13 cellular contexts compared by ENCODE assay signal in the genomic region with DNA sequence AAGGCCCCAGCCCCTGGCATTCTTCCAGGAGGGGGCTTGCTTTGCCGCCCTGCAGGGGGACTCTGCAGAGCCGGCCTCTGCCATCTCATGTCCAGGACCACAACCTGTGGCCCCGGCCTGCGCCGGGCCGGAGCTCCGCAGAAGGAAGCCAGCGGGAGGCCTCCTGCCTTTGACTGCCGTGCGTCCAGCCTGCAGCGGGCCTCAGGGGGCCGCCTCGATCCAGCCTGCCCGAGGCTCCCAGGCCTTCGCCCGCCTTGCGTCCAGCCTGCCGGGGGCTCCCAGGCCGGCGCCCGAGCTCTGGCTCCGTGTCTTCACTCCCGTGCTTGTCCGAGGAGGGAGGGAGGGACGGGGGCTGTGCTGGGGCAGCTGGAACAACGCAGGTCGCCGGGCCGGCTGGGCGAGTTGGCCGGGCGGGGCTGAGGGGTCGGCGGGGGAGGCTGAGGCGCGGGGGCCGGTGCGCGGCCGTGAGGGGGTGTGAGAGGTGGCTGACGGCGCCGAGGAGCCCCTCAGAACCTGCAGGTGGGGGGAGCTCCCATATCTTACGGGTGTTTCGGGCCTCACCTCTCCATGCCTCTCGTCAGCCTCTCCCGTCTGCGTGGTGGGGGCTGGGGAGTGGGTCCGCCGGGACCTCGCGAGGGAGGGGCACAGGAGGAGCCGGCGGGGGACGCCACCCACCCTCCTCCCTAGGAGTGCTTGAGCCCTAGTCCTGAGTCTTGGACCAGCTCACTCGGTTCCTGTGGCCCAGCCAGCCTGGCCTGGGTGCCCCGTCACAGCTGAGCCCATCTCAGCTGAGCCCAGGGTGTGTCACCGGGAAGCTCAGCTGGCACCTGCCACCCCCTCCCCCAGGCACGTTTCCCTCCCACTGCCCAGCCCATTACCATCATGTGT. TPM values are rescaled to one million over a fixed set of nuclear protein-coding genes. Genes with fewer than 3 reads are reported as not detected.
DNase-seq lines count a peak whose midpoint lies in the region; ATAC-seq and TF ChIP-seq lines count a peak whose summit lies in the region.
"Had no signal": no experiment of that assay in that cellular context is flagged by ENCODE, and none has a peak within 500 bp of the region (broad histone marks: within the 10 kb centered on the region; RNA-seq: fewer than 3 reads in every experiment).

No MANE protein-coding gene starts in this region.

- peak overlapping the region; percentile 11 for H3K4me3 ChIP-seq in suprapubic skin
- no peak overlapping the region for H3K4me3 ChIP-seq in lower leg skin (ENCODE audit: low read depth, poor library complexity, severe bottlenecking)
- H3K4me3 ChIP-seq: SK-N-MC had no signal

- no peak for TF ChIP-seq RAD21 in Ishikawa (IDR thresholded peaks at IDR 0.05; ENCODE audit: low read depth)

- TF ChIP-seq CTCF in suprapubic skin (IDR thresholded peaks at IDR 0.05) (no peak), lower leg skin (IDR thresholded peaks at IDR 0.05) (no peak)

- H3K36me3 ChIP-seq in suprapubic skin: peaks cover 12% of the 10 kb centered on the region

- H3K27ac ChIP-seq in suprapubic skin: no peak overlapping the region
- H3K27ac ChIP-seq: SK-N-MC had no signal

- intact Hi-C loops in left colon (cut with DNase I, micrococcal nuclease): no loop called here
- intact Hi-C loops in lower leg skin (cut with DNase I; ENCODE audit: low total_unique reads): no loop called here

- WGBS in suprapubic skin: 35% methylated on average over 14 of the region's 59 CpGs
- WGBS in lower leg skin, 2 donors: 25 to 38% methylated on average over 23 to 46 of the region's 59 CpGs

- DNase-seq in dermis blood vessel endothelial cell: peak; percentile 29
- peak in 1 of 2 donors; percentile 22 for DNase-seq in left colon
- DNase-seq in suprapubic skin (ENCODE audit: low spot score in 2 of 2): no peak
- no peak for DNase-seq in activated T-cell treated with anti-CD3 and anti-CD28 coated beads, Interleukin-2, amount 50 U/mL, for 1 hour
- DNase-seq in lower leg skin (ENCODE audit: low spot score in 2 of 2): no peak
- DNase-seq: activated CD4-positive, CD25-positive, alpha-beta regulatory T cell; activated T-cell treated with anti-CD3 and anti-CD28 coated beads, Interleukin-2, amount 50 U/mL, for 24 hours; retina; stimulated activated CD4-positive, alpha-beta T cell treated with anti-CD3 and anti-CD28 coated beads, Interleukin-4, amount 100 ng/mL, for 24 hours; stimulated activated naive CD4-positive, alpha-beta T cell treated with Interleukin-2 at 50 U/mL for 16 hours had no signal

- peaks cover 37% of the 10 kb centered on the region for H3K27me3 ChIP-seq in suprapubic skin

- TF ChIP-seq EP300 in Ishikawa (IDR thresholded peaks at IDR 0.05; ENCODE audit: borderline replicate concordance) (no peak), suprapubic skin (IDR thresholded peaks at IDR 0.05) (no peak)

- TF ChIP-seq POLR2A in suprapubic skin (IDR thresholded peaks at IDR 0.05) (no peak), lower leg skin (IDR thresholded peaks at IDR 0.05) (no peak)

- peaks cover 60% of the 10 kb centered on the region for H3K4me1 ChIP-seq in suprapubic skin

- peak; percentile 38 for ATAC-seq in left colon
- ATAC-seq in HG03097 (IDR thresholded peaks at IDR 0.05; ENCODE audit: low FRiP score, unreplicated experiment): no peak

- no peaks in the 10 kb centered on the region for H3K9me3 ChIP-seq in suprapubic skin

TF ChIP-seq in Ishikawa, 13 proteins besides CTCF, POLR2A, EP300 and RAD21:
- no peak for TF ChIP-seq TCF12 (IDR thresholded peaks at IDR 0.05; ENCODE audit: low read depth)
- TF ChIP-seq USF1 (IDR thresholded peaks at IDR 0.05): no peak
- TF ChIP-seq ZBTB7A (IDR thresholded peaks at IDR 0.05; ENCODE audit: low read depth): peak; percentile 20; the same call in 1 of the 2 replicates
- no peak for TF ChIP-seq YY1 (IDR thresholded peaks at IDR 0.05; ENCODE audit: low read depth)
- TF ChIP-seq, protein P1, sequence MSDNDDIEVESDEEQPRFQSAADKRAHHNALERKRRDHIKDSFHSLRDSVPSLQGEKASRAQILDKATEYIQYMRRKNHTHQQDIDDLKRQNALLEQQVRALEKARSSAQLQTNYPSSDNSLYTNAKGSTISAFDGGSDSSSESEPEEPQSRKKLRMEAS (IDR thresholded peaks at IDR 0.05): no peak
- no peak for TF ChIP-seq CREB1 (IDR thresholded peaks at IDR 0.05; ENCODE audit: low read depth)
- TF ChIP-seq EGR1 (IDR thresholded peaks at IDR 0.05): no peak
- no peak for TF ChIP-seq NFIC (IDR thresholded peaks at IDR 0.05)
- TF ChIP-seq, protein P2, sequence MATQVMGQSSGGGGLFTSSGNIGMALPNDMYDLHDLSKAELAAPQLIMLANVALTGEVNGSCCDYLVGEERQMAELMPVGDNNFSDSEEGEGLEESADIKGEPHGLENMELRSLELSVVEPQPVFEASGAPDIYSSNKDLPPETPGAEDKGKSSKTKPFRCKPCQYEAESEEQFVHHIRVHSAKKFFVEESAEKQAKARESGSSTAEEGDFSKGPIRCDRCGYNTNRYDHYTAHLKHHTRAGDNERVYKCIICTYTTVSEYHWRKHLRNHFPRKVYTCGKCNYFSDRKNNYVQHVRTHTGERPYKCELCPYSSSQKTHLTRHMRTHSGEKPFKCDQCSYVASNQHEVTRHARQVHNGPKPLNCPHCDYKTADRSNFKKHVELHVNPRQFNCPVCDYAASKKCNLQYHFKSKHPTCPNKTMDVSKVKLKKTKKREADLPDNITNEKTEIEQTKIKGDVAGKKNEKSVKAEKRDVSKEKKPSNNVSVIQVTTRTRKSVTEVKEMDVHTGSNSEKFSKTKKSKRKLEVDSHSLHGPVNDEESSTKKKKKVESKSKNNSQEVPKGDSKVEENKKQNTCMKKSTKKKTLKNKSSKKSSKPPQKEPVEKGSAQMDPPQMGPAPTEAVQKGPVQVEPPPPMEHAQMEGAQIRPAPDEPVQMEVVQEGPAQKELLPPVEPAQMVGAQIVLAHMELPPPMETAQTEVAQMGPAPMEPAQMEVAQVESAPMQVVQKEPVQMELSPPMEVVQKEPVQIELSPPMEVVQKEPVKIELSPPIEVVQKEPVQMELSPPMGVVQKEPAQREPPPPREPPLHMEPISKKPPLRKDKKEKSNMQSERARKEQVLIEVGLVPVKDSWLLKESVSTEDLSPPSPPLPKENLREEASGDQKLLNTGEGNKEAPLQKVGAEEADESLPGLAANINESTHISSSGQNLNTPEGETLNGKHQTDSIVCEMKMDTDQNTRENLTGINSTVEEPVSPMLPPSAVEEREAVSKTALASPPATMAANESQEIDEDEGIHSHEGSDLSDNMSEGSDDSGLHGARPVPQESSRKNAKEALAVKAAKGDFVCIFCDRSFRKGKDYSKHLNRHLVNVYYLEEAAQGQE (IDR thresholded peaks at IDR 0.05; ENCODE audit: low read depth): no peak

RNA-seq across cellular contexts. Expression of gene GPC1, which starts 20.5 kb away (rescaled TPM):
- 8.3 and 11.3 TPM in 2 replicates for total RNA-seq in dermis blood vessel endothelial cell
- total RNA-seq in left colon: 10 to 100 TPM; 10.4 to 20.0 TPM
- total RNA-seq in suprapubic skin: 100 to 1,000 TPM; 130 to 164 (median 145) TPM
- total RNA-seq in lower leg skin: 100 to 1,000 TPM in 3 of 4 donors, 10 to 100 TPM in 1; 87.6 to 145 (median 114) TPM
